ENCODE assay signal across 18 cellular contexts in the genomic region with DNA sequence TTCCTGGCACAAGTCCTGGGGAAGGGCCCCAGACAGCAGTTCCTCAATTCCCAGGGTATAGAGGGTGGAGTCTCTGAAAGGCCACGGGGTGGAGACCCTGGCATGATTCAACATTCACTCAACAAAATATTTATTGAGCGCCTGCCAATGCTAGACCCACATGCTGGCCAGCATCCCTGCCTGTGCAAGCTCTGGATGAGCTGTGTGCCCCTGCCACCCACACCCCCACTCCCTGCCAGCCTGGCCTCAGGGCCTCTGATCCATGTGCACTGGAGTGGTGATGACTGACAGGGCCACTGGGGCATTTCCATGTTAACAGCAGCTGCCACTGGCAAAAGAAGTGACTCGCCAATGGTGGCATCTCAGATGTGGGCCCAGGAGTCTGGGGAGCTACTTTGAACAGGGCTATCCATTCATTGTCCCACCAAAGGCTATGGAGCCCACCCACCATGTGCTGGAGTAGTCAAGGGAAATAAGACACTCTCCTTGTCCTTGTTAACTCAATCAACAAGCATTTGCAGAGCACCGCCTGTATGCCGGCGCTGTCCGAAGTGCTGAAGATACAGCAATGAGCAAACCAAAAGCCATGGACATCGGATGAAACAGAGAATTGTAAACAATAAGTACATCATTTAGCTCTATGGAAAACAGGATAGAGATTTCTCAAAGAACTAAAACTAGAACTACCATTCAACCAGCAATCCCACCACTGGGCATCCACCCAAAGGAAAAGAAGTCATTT. TPM values are rescaled to one million over a fixed set of nuclear protein-coding genes. Genes with fewer than 3 reads are reported as not detected.
DNase-seq lines count a peak whose midpoint lies in the region; ATAC-seq and TF ChIP-seq lines count a peak whose summit lies in the region.
"Had no signal": no experiment of that assay in that cellular context is flagged by ENCODE, and none has a peak within 500 bp of the region (broad histone marks: within the 10 kb centered on the region; RNA-seq: fewer than 3 reads in every experiment).

No MANE protein-coding gene starts in this region.

- no peak overlapping the region for H3K27ac Mint-ChIP-seq in CD4-positive, alpha-beta T cell
- H3K27ac Mint-ChIP-seq: activated B cell treated with CpG ODN at 0.5 μM for 24 hours; activated naive CD4-positive, alpha-beta T cell treated with anti-CD3 and anti-CD28 coated beads, Interleukin-2, amount 50 U/mL, for 24 hours; immature natural killer cell had no signal

- intact Hi-C loops in CD4-positive, alpha-beta T cell (cut with DNase I, micrococcal nuclease): no loop called here

- no peak for ATAC-seq in CD4-positive, alpha-beta T cell (ENCODE audit: poor library complexity)
- ATAC-seq in GM19351 (IDR thresholded peaks at IDR 0.05; ENCODE audit: unreplicated experiment): no peak
- ATAC-seq: pancreas had no signal

- CTCF ChIA-PET in CD4-positive, alpha-beta T cell (lab: Charles Lee): no interaction called here

- peaks cover 7% of the 10 kb centered on the region for H3K27me3 ChIP-seq in CD4-positive, alpha-beta T cell (ENCODE audit: control insufficient read depth, insufficient read depth, low read length)
- H3K27me3 ChIP-seq: pancreas had no signal

- DNase-seq in CD1c-positive myeloid dendritic cell (ENCODE audit: extremely low spot score) (peak; percentile 41), HT1080 (ENCODE audit: low read depth) (peak; percentile 58), UCSD-AML1 (lab: John Stamatoyannopoulos, UW; ENCODE audit: unreplicated experiment) (peak; percentile 35), islet precursor cell (peak; percentile 55), GM10266 (ENCODE audit: extremely low spot score) (no peak), medulla oblongata (ENCODE audit: extremely low spot score) (no peak)
- DNase-seq in CD4-positive, alpha-beta T cell: no peak
- DNase-seq: activated B cell treated with CpG ODN at 0.5 μM for 24 hours; BE2C; immature natural killer cell; stimulated activated naive CD4-positive, alpha-beta T cell treated with Interleukin-2 at 50 U/mL for 16 hours; upper lobe of left lung had no signal

- POLR2A ChIA-PET in CD4-positive, alpha-beta T cell (lab: Charles Lee): no interaction called here

- no peak overlapping the region for H3K27ac ChIP-seq in CD4-positive, alpha-beta T cell (ENCODE audit: low read depth, low read length)
- H3K27ac ChIP-seq: cardiac muscle cell, pancreas, upper lobe of left lung had no signal

- peaks cover 19% of the 10 kb centered on the region for H3K27me3 Mint-ChIP-seq in CD4-positive, alpha-beta T cell

- peaks cover 5% of the 10 kb centered on the region for H3K4me1 Mint-ChIP-seq in CD4-positive, alpha-beta T cell (ENCODE audit: low read depth)

- TF ChIP-seq CTCF in CD4-positive, alpha-beta T cell (IDR thresholded peaks at IDR 0.05): no peak
- no peak for TF ChIP-seq CTCF in GM10266 (IDR thresholded peaks at IDR 0.05; ENCODE audit: control insufficient read depth, insufficient read depth, low read depth, missing control alignments)

- no peaks in the 10 kb centered on the region for H3K36me3 Mint-ChIP-seq in CD4-positive, alpha-beta T cell (ENCODE audit: low read depth)
- H3K36me3 Mint-ChIP-seq: activated naive CD4-positive, alpha-beta T cell treated with anti-CD3 and anti-CD28 coated beads, Interleukin-2, amount 50 U/mL, for 24 hours; immature natural killer cell had no signal

- H3K9me3 Mint-ChIP-seq in CD4-positive, alpha-beta T cell: no peaks in the 10 kb centered on the region
- H3K9me3 Mint-ChIP-seq: activated B cell treated with CpG ODN at 0.5 μM for 24 hours; activated naive CD4-positive, alpha-beta T cell treated with anti-CD3 and anti-CD28 coated beads, Interleukin-2, amount 50 U/mL, for 24 hours had no signal

- no peak overlapping the region for H3K4me3 Mint-ChIP-seq in CD4-positive, alpha-beta T cell
- H3K4me3 Mint-ChIP-seq: activated B cell treated with CpG ODN at 0.5 μM for 24 hours; activated naive CD4-positive, alpha-beta T cell treated with anti-CD3 and anti-CD28 coated beads, Interleukin-2, amount 50 U/mL, for 24 hours; immature natural killer cell had no signal

- H3K9me3 ChIP-seq in CD4-positive, alpha-beta T cell (ENCODE audit: control insufficient read depth, low read length): no peaks in the 10 kb centered on the region
- H3K9me3 ChIP-seq: BE2C, HAP-1, pancreas had no signal

RNA-seq across cellular contexts. Expression of a gene that starts 3.0 kb away (rescaled TPM):
- not detected in 2 replicates for total RNA-seq in HT1080 (2014; rRNA removed; shearing (Covaris generic))
- not detected in 2 replicates for polyA plus RNA-seq in HT1080 (2015; cell fraction: cytosol; rRNA removed)
- not detected in 2 replicates for polyA plus RNA-seq in HT1080 (2015; cell fraction: nucleus; rRNA removed)
- total RNA-seq in CD4-positive, alpha-beta T cell: 1 to 10 TPM in 1 of 2 experiments, under 1 TPM in 1; 0.93 to 1.1 TPM
- total RNA-seq: activated B cell treated with CpG ODN at 0.5 μM for 24 hours, cardiac muscle cell, OCI-LY7 had no signal
- polyA plus RNA-seq: cardiac muscle cell had no signal

RNA-seq across cellular contexts. Expression of a gene that starts 22.0 kb away (rescaled TPM):
- total RNA-seq in HT1080 (2014; rRNA removed; shearing (Covaris generic)): 33.2 and 34.5 TPM in 2 replicates
- 36.5 and 37.2 TPM in 2 replicates for polyA plus RNA-seq in HT1080 (2015; cell fraction: cytosol; rRNA removed)
- polyA plus RNA-seq in HT1080 (2015; cell fraction: nucleus; rRNA removed): 16.8 and 17.2 TPM in 2 replicates
- total RNA-seq in CD4-positive, alpha-beta T cell: 1 to 10 TPM; 7.8 to 8.1 TPM

RNA-seq across cellular contexts. Expression of a gene that starts 30.9 kb away (rescaled TPM):
- 0.20 and 0.47 TPM in 2 replicates for total RNA-seq in HT1080 (2014; rRNA removed; shearing (Covaris generic))
- polyA plus RNA-seq in HT1080 (2015; cell fraction: cytosol; rRNA removed): 0.25 TPM in 1 of 2 replicates, not detected in the other
- polyA plus RNA-seq in HT1080 (2015; cell fraction: nucleus; rRNA removed): 0.19 and 0.48 TPM in 2 replicates
- not detected for total RNA-seq in CD4-positive, alpha-beta T cell
- total RNA-seq: cardiac muscle cell had no signal
- polyA plus RNA-seq: cardiac muscle cell had no signal

RNA-seq across cellular contexts. Expression of a gene that starts 44.0 kb away (rescaled TPM):
- not detected in 2 replicates for total RNA-seq in HT1080 (2014; rRNA removed; shearing (Covaris generic))
- polyA plus RNA-seq in HT1080 (2015; cell fraction: cytosol; rRNA removed): not detected in 2 replicates
- not detected in 2 replicates for polyA plus RNA-seq in HT1080 (2015; cell fraction: nucleus; rRNA removed)
- not detected for total RNA-seq in CD4-positive, alpha-beta T cell
- total RNA-seq: cardiac muscle cell had no signal
- polyA plus RNA-seq: cardiac muscle cell had no signal

RNA-seq across cellular contexts. Expression of a gene that starts 50.7 kb away (rescaled TPM):
- 21.0 and 25.8 TPM in 2 replicates for total RNA-seq in HT1080 (2014; rRNA removed; shearing (Covaris generic))
- polyA plus RNA-seq in HT1080 (2015; cell fraction: cytosol; rRNA removed): 23.0 and 29.1 TPM in 2 replicates
- polyA plus RNA-seq in HT1080 (2015; cell fraction: nucleus; rRNA removed): 117 and 143 TPM in 2 replicates
- 10 to 100 TPM; 84.8 to 97.0 TPM for total RNA-seq in CD4-positive, alpha-beta T cell

Comparison
In these comparisons a context has a peak if more than half of its experiments do, and no peak if none do; other contexts are left out.
1. DNase-seq: peak in CD1c-positive myeloid dendritic cell (single experiment), HT1080 (single experiment), UCSD-AML1 (single experiment) and islet precursor cell (single experiment); none in CD4-positive, alpha-beta T cell (0 of 10), GM10266 (single experiment) and medulla oblongata (single experiment).